Comparison of ENCODE assay signal across 30 cellular contexts in the genomic region with DNA sequence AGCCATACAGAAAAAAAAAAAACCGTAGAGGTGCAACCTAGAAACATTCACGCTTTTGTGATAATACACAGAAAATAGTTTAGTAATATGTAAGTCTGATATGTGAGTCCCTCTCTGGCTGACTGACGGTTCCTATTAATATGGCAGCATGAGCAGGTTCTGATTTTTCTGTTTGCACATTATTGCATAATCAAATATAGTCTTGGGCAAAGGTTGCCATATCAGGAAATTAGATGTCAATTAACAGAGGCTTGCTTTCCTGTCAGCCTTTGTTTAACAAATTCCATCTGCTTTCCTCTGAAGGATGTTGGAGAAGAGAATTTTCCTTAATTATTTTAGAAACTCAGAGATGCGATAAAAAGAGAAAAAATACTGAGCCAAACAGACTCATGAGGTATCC. TPM values are rescaled to one million over a fixed set of nuclear protein-coding genes. Genes with fewer than 3 reads are reported as not detected.
"Had no signal": no experiment of that assay in that cellular context is flagged by ENCODE, and none has a peak within 500 bp of the region (broad histone marks: within the 10 kb centered on the region; RNA-seq: fewer than 3 reads in every experiment).

No MANE protein-coding gene starts in this region.

- H3K4me1 ChIP-seq: ascending aorta, colonic mucosa, uterus had no signal

- H3K27me3 Mint-ChIP-seq: activated CD4-positive, alpha-beta memory T cell treated with anti-CD3 and anti-CD28 coated beads for 36 hours; activated naive CD4-positive, alpha-beta T cell treated with anti-CD3 and anti-CD28 coated beads, Interleukin-2, amount 10 ng/mL, durations not matched to agents 7 days and 5 days; activated naive CD8-positive, alpha-beta T cell treated with anti-CD3 and anti-CD28 coated beads, Interleukin-2, amount 10 ng/mL, durations not matched to agents 7 days and 5 days; brain; stimulated activated naive CD8-positive, alpha-beta T cell treated with anti-CD3 and anti-CD28 coated beads, Interleukin-15, Interleukin-2, amounts not matched to agents 100 ng/mL and 50 ng/mL, for 24 hours; type B pancreatic cell had no signal

- H3K9me3 ChIP-seq: ascending aorta, colonic mucosa, ovary, thoracic aorta, uterus had no signal

- FAIRE-seq: frontal cortex had no signal

- H3K4me3 ChIP-seq: ascending aorta, cardiac muscle cell, colonic mucosa, ovary, skin epidermis, thoracic aorta, uterus had no signal

- DNase-seq: activated CD4-positive, alpha-beta memory T cell treated with anti-CD3 and anti-CD28 coated beads for 36 hours; activated CD4-positive, alpha-beta T cell treated with anti-CD3 and anti-CD28 coated beads for 48 hours; activated CD8-positive, alpha-beta memory T cell treated with anti-CD3 and anti-CD28 coated beads, Interleukin-2, amount 50 U/mL, for 4 hours; activated gamma-delta T cell; activated naive CD4-positive, alpha-beta T cell treated with anti-CD3 and anti-CD28 coated beads, Interleukin-2, amount 10 ng/mL, durations not matched to agents 7 days and 5 days; activated naive CD8-positive, alpha-beta T cell treated with anti-CD3 and anti-CD28 coated beads, Interleukin-2, amount 10 ng/mL, durations not matched to agents 7 days and 5 days; activated T-cell treated with anti-CD3 and anti-CD28 coated beads, Interleukin-2, amount 50 U/mL, for 1 hour; cerebellar nuclear complex; colonic mucosa; effector CD8-positive, alpha-beta T cell; immature natural killer cell; naive B cell; nephron progenitor cell; ovary; stimulated activated CD4-positive, alpha-beta T cell treated with anti-CD3 and anti-CD28 coated beads, Interleukin-4, amount 100 ng/mL, for 24 hours; uterus had no signal

- H3K36me3 ChIP-seq: ascending aorta, cardiac muscle cell, colonic mucosa, ovary, thoracic aorta, uterus had no signal

- H3K4me3 Mint-ChIP-seq: activated CD4-positive, alpha-beta memory T cell treated with anti-CD3 and anti-CD28 coated beads for 36 hours; activated naive CD4-positive, alpha-beta T cell treated with anti-CD3 and anti-CD28 coated beads, Interleukin-2, amount 10 ng/mL, durations not matched to agents 7 days and 5 days; activated naive CD8-positive, alpha-beta T cell treated with anti-CD3 and anti-CD28 coated beads, Interleukin-2, amount 10 ng/mL, durations not matched to agents 7 days and 5 days; brain; immature natural killer cell; mesothelial cell of epicardium; naive B cell; nephron progenitor cell; stimulated activated effector memory CD8-positive, alpha-beta T cell treated with anti-CD3 and anti-CD28 coated beads, Interleukin-12 subunit alpha, Interleukin-12 subunit beta, amount 100 ng/mL, for 72 hours; stimulated activated naive CD8-positive, alpha-beta T cell treated with anti-CD3 and anti-CD28 coated beads, Interleukin-15, Interleukin-2, amounts not matched to agents 100 ng/mL and 50 ng/mL, for 24 hours; type B pancreatic cell had no signal

- ATAC-seq: activated CD4-positive, CD25-positive, alpha-beta regulatory T cell treated with anti-CD3 and anti-CD28 coated beads, Interleukin-2, amount 50 U/mL, for 24 hours; sciatic nerve; stimulated activated effector memory CD8-positive, alpha-beta T cell treated with anti-CD3 and anti-CD28 coated beads, Interleukin-12 subunit alpha, Interleukin-12 subunit beta, amount 100 ng/mL, for 72 hours had no signal

- H3K36me3 Mint-ChIP-seq: activated CD4-positive, alpha-beta memory T cell treated with anti-CD3 and anti-CD28 coated beads for 36 hours; activated naive CD4-positive, alpha-beta T cell treated with anti-CD3 and anti-CD28 coated beads, Interleukin-2, amount 10 ng/mL, durations not matched to agents 7 days and 5 days; activated naive CD8-positive, alpha-beta T cell treated with anti-CD3 and anti-CD28 coated beads, Interleukin-2, amount 10 ng/mL, durations not matched to agents 7 days and 5 days; immature natural killer cell; mesothelial cell of epicardium; naive B cell; stimulated activated effector memory CD8-positive, alpha-beta T cell treated with anti-CD3 and anti-CD28 coated beads, Interleukin-12 subunit alpha, Interleukin-12 subunit beta, amount 100 ng/mL, for 72 hours; type B pancreatic cell had no signal

- H3K27ac ChIP-seq: ascending aorta, cardiac muscle cell, colonic mucosa, ovary, skin epidermis, thoracic aorta, uterus had no signal

- H3K27me3 ChIP-seq: ascending aorta, cardiac muscle cell, colonic mucosa, ovary, uterus had no signal

- H3K27ac Mint-ChIP-seq: activated CD4-positive, alpha-beta memory T cell treated with anti-CD3 and anti-CD28 coated beads for 36 hours; activated naive CD4-positive, alpha-beta T cell treated with anti-CD3 and anti-CD28 coated beads, Interleukin-2, amount 10 ng/mL, durations not matched to agents 7 days and 5 days; activated naive CD8-positive, alpha-beta T cell treated with anti-CD3 and anti-CD28 coated beads, Interleukin-2, amount 10 ng/mL, durations not matched to agents 7 days and 5 days; brain; immature natural killer cell; mesothelial cell of epicardium; naive B cell; nephron progenitor cell; progenitor cell of endocrine pancreas; stimulated activated effector memory CD8-positive, alpha-beta T cell treated with anti-CD3 and anti-CD28 coated beads, Interleukin-12 subunit alpha, Interleukin-12 subunit beta, amount 100 ng/mL, for 72 hours; stimulated activated naive CD8-positive, alpha-beta T cell treated with anti-CD3 and anti-CD28 coated beads, Interleukin-15, Interleukin-2, amounts not matched to agents 100 ng/mL and 50 ng/mL, for 24 hours; type B pancreatic cell had no signal

- H3K9me3 Mint-ChIP-seq: mesothelial cell of epicardium, nephron progenitor cell, type B pancreatic cell had no signal

- H3K4me1 Mint-ChIP-seq: activated naive CD4-positive, alpha-beta T cell treated with anti-CD3 and anti-CD28 coated beads, Interleukin-2, amount 10 ng/mL, durations not matched to agents 7 days and 5 days; activated naive CD8-positive, alpha-beta T cell treated with anti-CD3 and anti-CD28 coated beads, Interleukin-2, amount 10 ng/mL, durations not matched to agents 7 days and 5 days; immature natural killer cell; mesothelial cell of epicardium; naive B cell; stimulated activated effector memory CD8-positive, alpha-beta T cell treated with anti-CD3 and anti-CD28 coated beads, Interleukin-12 subunit alpha, Interleukin-12 subunit beta, amount 100 ng/mL, for 72 hours had no signal

RNA-seq across cellular contexts. Expression of gene GABRB3, which starts 14.8 kb away (rescaled TPM):
- total RNA-seq: activated CD8-positive, alpha-beta memory T cell treated with anti-CD3 and anti-CD28 coated beads for 36 hours; activated naive CD8-positive, alpha-beta T cell treated with anti-CD3 and anti-CD28 coated beads, Interleukin-2, amount 10 ng/mL, durations not matched to agents 7 days and 5 days; ascending aorta had no signal
- polyA plus RNA-seq: immature natural killer cell had no signal
